Comparison of ENCODE assay signal across 14 cellular contexts in genomic region chr10:80517416-80518142, GRCh38. TPM values are rescaled to one million over a fixed set of nuclear protein-coding genes. Genes with fewer than 3 reads are reported as not detected.
DNase-seq lines count a peak whose midpoint lies in the region; ATAC-seq and TF ChIP-seq lines count a peak whose summit lies in the region.
"Had no signal": no experiment of that assay in that cellular context is flagged by ENCODE, and none has a peak within 500 bp of the region (broad histone marks: within the 10 kb centered on the region; RNA-seq: fewer than 3 reads in every experiment).

No MANE protein-coding gene starts in this region.

- H3K27ac Mint-ChIP-seq in CD4-positive, alpha-beta T cell = peak overlapping the region; percentile 24
- H3K27ac Mint-ChIP-seq in activated CD8-positive, alpha-beta T cell treated with anti-CD3 and anti-CD28 coated beads, Interleukin-2, amount 10 ng/mL, durations not matched to agents 7 days and 5 days = peak overlapping the region; percentile 84

- TF ChIP-seq POLR2A in gastrocnemius medialis (IDR thresholded peaks at IDR 0.05) (no peak), gastroesophageal sphincter (IDR thresholded peaks at IDR 0.05) (no peak)

- H3K36me3 Mint-ChIP-seq in CD4-positive, alpha-beta T cell (ENCODE audit: low read depth) = peaks cover 84% of the 10 kb centered on the region
- peaks cover 81% of the 10 kb centered on the region for H3K36me3 Mint-ChIP-seq in activated CD8-positive, alpha-beta T cell treated with anti-CD3 and anti-CD28 coated beads, Interleukin-2, amount 10 ng/mL, durations not matched to agents 7 days and 5 days (ENCODE audit: low read depth)

- H3K27ac ChIP-seq in CD4-positive, alpha-beta T cell (ENCODE audit: low read depth, low read length) = no peak overlapping the region
- peak overlapping the region; percentile 75 for H3K27ac ChIP-seq in layer of hippocampus (ENCODE audit: low read depth, low read length)
- peak overlapping the region; percentile 43 to 58 (median 48) for H3K27ac ChIP-seq in gastrocnemius medialis
- H3K27ac ChIP-seq in gastroesophageal sphincter = peak overlapping the region in 2 of 4 donors; percentile 25 to 50

- TF ChIP-seq CTCF in CD4-positive, alpha-beta T cell (IDR thresholded peaks at IDR 0.05) = no peak
- no peak for TF ChIP-seq CTCF in gastrocnemius medialis (IDR thresholded peaks at IDR 0.05 in 4 of 5, conservative IDR thresholded peaks at IDR 0.05 in 1 of 5)
- no peak for TF ChIP-seq CTCF in gastroesophageal sphincter (IDR thresholded peaks at IDR 0.05)

- H3K36me3 ChIP-seq in gastrocnemius medialis = peaks cover 0 to 66% of the 10 kb centered on the region in 2 donors
- H3K36me3 ChIP-seq in gastroesophageal sphincter = peaks cover 0 to 91% of the 10 kb centered on the region in 2 donors

- H3K9me3 ChIP-seq in CD4-positive, alpha-beta T cell (ENCODE audit: control insufficient read depth, low read length) = no peaks in the 10 kb centered on the region
- H3K9me3 ChIP-seq in gastrocnemius medialis (no peaks in the 10 kb centered on the region), gastroesophageal sphincter (no peaks in the 10 kb centered on the region)

- intact Hi-C loops in CD4-positive, alpha-beta T cell (cut with DNase I, micrococcal nuclease) = no loop called here
- intact Hi-C loops in gastrocnemius medialis (cut with DNase I; ENCODE audit: low total_unique reads) = no loop called here

- no peak for TF ChIP-seq EP300 in gastroesophageal sphincter (IDR thresholded peaks at IDR 0.05)

- H3K27me3 ChIP-seq in CD4-positive, alpha-beta T cell (ENCODE audit: control insufficient read depth, insufficient read depth, low read length) = no peaks in the 10 kb centered on the region
- no peaks in the 10 kb centered on the region for H3K27me3 ChIP-seq in layer of hippocampus (ENCODE audit: control insufficient read depth, insufficient read depth, low read length)
- H3K27me3 ChIP-seq in gastrocnemius medialis = no peaks in the 10 kb centered on the region
- H3K27me3 ChIP-seq in gastroesophageal sphincter = no peaks in the 10 kb centered on the region

- 74 to 81% methylated on average over 3 to 4 of the region's 21 CpGs for WGBS in gastroesophageal sphincter (ENCODE audit: low coverage in 1 of 2), 2 donors

- H3K9me3 Mint-ChIP-seq in CD4-positive, alpha-beta T cell = no peaks in the 10 kb centered on the region
- H3K9me3 Mint-ChIP-seq in activated CD8-positive, alpha-beta T cell treated with anti-CD3 and anti-CD28 coated beads, Interleukin-2, amount 10 ng/mL, durations not matched to agents 7 days and 5 days (ENCODE audit: insufficient read depth) = no peaks in the 10 kb centered on the region
- H3K9me3 Mint-ChIP-seq: CD4-positive, CD25-positive, alpha-beta regulatory T cell; H9 had no signal

- no peaks in the 10 kb centered on the region for H3K27me3 Mint-ChIP-seq in CD4-positive, alpha-beta T cell
- H3K27me3 Mint-ChIP-seq in activated CD8-positive, alpha-beta T cell treated with anti-CD3 and anti-CD28 coated beads, Interleukin-2, amount 10 ng/mL, durations not matched to agents 7 days and 5 days (ENCODE audit: low read depth) = no peaks in the 10 kb centered on the region
- H3K27me3 Mint-ChIP-seq: CD4-positive, CD25-positive, alpha-beta regulatory T cell had no signal

- peaks cover 7 to 10% of the 10 kb centered on the region in 2 donors for H3K4me1 ChIP-seq in gastrocnemius medialis
- H3K4me1 ChIP-seq in gastroesophageal sphincter = peaks cover 0 to 22% (median 2%) of the 10 kb centered on the region in 3 donors

- POLR2A ChIA-PET in CD4-positive, alpha-beta T cell (lab: Charles Lee) = no interaction called here
- POLR2A ChIA-PET in activated CD8-positive, alpha-beta T cell treated with anti-CD3 and anti-CD28 coated beads, Interleukin-2, amount 10 ng/mL, durations not matched to agents 7 days and 5 days (lab: Charles Lee) = no interaction called here

- in situ Hi-C loops in gastrocnemius medialis (cut with MboI; ENCODE audit: low sequenced_read_pairs in 4 of 4) = no loop called here

- ATAC-seq in CD4-positive, alpha-beta T cell (ENCODE audit: poor library complexity) = no peak
- no peak for ATAC-seq in activated CD8-positive, alpha-beta T cell treated with anti-CD3 and anti-CD28 coated beads, Interleukin-2, amount 10 ng/mL, durations not matched to agents 7 days and 5 days
- ATAC-seq in gastrocnemius medialis (peak in 1 of 2 donors; percentile 52), gastroesophageal sphincter (no peak), GM19035 (IDR thresholded peaks at IDR 0.05; ENCODE audit: unreplicated experiment) (no peak)

- H3K4me3 Mint-ChIP-seq in CD4-positive, alpha-beta T cell = no peak overlapping the region
- H3K4me3 Mint-ChIP-seq in activated CD8-positive, alpha-beta T cell treated with anti-CD3 and anti-CD28 coated beads, Interleukin-2, amount 10 ng/mL, durations not matched to agents 7 days and 5 days = no peak overlapping the region
- H3K4me3 Mint-ChIP-seq: H9 had no signal

- DNase-seq in CD4-positive, alpha-beta T cell = no peak
- no peak for DNase-seq in activated CD8-positive, alpha-beta T cell treated with anti-CD3 and anti-CD28 coated beads, Interleukin-2, amount 10 ng/mL, durations not matched to agents 7 days and 5 days
- DNase-seq in gastrocnemius medialis (no peak), NCI-H345 treated with DMSO at 0.1 percent for 48 hours (lab: John Stamatoyannopoulos, UW; ENCODE audit: unreplicated experiment) (no peak), NCI-H510A treated with DMSO at 0.1 percent for 48 hours (lab: John Stamatoyannopoulos, UW) (no peak)
- DNase-seq: CD4-positive, CD25-positive, alpha-beta regulatory T cell; H9; Kasumi-1; NCI-H1930; NCI-H82; occipital lobe had no signal

- peaks cover 7% of the 10 kb centered on the region for H3K4me1 Mint-ChIP-seq in CD4-positive, alpha-beta T cell (ENCODE audit: low read depth)
- H3K4me1 Mint-ChIP-seq in activated CD8-positive, alpha-beta T cell treated with anti-CD3 and anti-CD28 coated beads, Interleukin-2, amount 10 ng/mL, durations not matched to agents 7 days and 5 days (ENCODE audit: low read depth) = peaks cover 58% of the 10 kb centered on the region

- CTCF ChIA-PET in CD4-positive, alpha-beta T cell (lab: Charles Lee) = interaction anchor here (0.8 kb wide), 1 partner anchor 12 kb away, joined by 5 read pairs; no protein-coding TSS in a partner anchor
- CTCF ChIA-PET in activated CD8-positive, alpha-beta T cell treated with anti-CD3 and anti-CD28 coated beads, Interleukin-2, amount 10 ng/mL, durations not matched to agents 7 days and 5 days (lab: Charles Lee) = interaction anchor here (1.0 kb wide), 1 partner anchor 139 kb away, joined by 3 read pairs; no protein-coding TSS in a partner anchor

- H3K4me3 ChIP-seq in gastrocnemius medialis = no peak overlapping the region
- H3K4me3 ChIP-seq in gastroesophageal sphincter = no peak overlapping the region

RNA-seq across cellular contexts. Expression of gene SH2D4B, which starts 20.1 kb away (rescaled TPM):
- total RNA-seq in CD4-positive, alpha-beta T cell = under 1 TPM; 0.16 to 0.31 TPM
- total RNA-seq in activated CD8-positive, alpha-beta T cell treated with anti-CD3 and anti-CD28 coated beads, Interleukin-2, amount 10 ng/mL, durations not matched to agents 7 days and 5 days = under 1 TPM; 0.13 to 0.21 TPM
- not detected for total RNA-seq in gastrocnemius medialis
- not detected for total RNA-seq in gastroesophageal sphincter
